18 cellular contexts compared by ENCODE assay signal in the genomic region with DNA sequence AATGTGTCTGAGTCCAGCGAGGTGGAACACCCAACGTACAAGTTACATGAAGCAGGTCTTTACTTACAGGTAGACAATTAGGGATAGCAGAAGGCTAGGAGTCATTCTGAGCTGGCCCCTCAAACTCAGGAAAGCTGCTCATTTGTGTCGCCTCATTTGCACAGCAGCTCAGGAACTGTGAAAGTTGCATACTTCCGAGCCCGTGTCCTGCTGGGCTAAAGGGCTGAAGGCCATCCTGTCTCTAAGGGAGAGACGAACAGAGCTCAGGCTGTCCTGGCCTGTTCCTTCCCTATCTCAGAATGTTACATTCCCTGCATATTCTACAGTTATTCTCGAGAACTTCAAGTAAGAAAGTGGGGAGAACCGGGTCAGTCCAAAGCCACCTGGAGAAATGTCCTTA.
"Had no signal": no experiment of that assay in that cellular context is flagged by ENCODE, and none has a peak within 500 bp of the region (broad histone marks: within the 10 kb centered on the region; RNA-seq: fewer than 3 reads in every experiment).

No MANE protein-coding gene starts in this region.

- H3K27ac ChIP-seq: RWPE1 had no signal

- DNase-seq: KBM-7, NCI-H1092, NCI-H1105 treated with DMSO at 0.1 percent for 48 hours, NCI-H1417 treated with DMSO at 0.1 percent for 48 hours, NCI-H146, NCI-H1694 treated with DMSO at 0.1 percent for 48 hours, NCI-H1930, NCI-H2081, NCI-H2107, NCI-H2171, NCI-H226, NCI-H446, NCI-H510A, NCI-H524 treated with DMSO at 0.1 percent for 48 hours, NCI-H69, NCI-H774, SHP77 had no signal
